1 cellular context compared by ENCODE assay signal in genomic region chr5:119112151-119112550, GRCh38.
TF ChIP-seq lines count a peak whose summit lies in the region.

No MANE protein-coding gene starts in this region.

TF ChIP-seq in endothelial cell of umbilical vein, 7 proteins besides CTCF, POLR2A, EP300 and RAD21:
- TF ChIP-seq MYC (IDR thresholded peaks at IDR 0.05; ENCODE audit: low read depth, low read length) (no peak), GATA2 (IDR thresholded peaks at IDR 0.05; ENCODE audit: insufficient read depth, insufficient read length, low read depth, low read length) (no peak), JUN (IDR thresholded peaks at IDR 0.05; ENCODE audit: borderline replicate concordance, insufficient read depth, insufficient read length, low read depth) (no peak), POLR2AphosphoS5 (IDR thresholded peaks at IDR 0.05; ENCODE audit: insufficient read depth, low read depth, low read length) (no peak), MAX (IDR thresholded peaks at IDR 0.05; ENCODE audit: insufficient read depth, insufficient read length) (no peak), FOS (IDR thresholded peaks at IDR 0.05; ENCODE audit: borderline replicate concordance, insufficient read depth, low read length) (no peak), EZH2 (IDR thresholded peaks at IDR 0.05; ENCODE audit: borderline replicate concordance, low read depth, low read length, severe bottlenecking) (no peak)
